9 cellular contexts compared by ENCODE assay signal in genomic region chr15:74653426-74654082, GRCh38. TPM values are rescaled to one million over a fixed set of nuclear protein-coding genes. Genes with fewer than 3 reads are reported as not detected.
DNase-seq lines count a peak whose midpoint lies in the region; ATAC-seq and TF ChIP-seq lines count a peak whose summit lies in the region.
"Had no signal": no experiment of that assay in that cellular context is flagged by ENCODE, and none has a peak within 500 bp of the region (broad histone marks: within the 10 kb centered on the region; RNA-seq: fewer than 3 reads in every experiment).

No MANE protein-coding gene starts in this region.

- 72 to 79% methylated on average over 7 of the region's 7 CpGs for WGBS in lung, 2 donors

- H3K27me3 ChIP-seq in lung (ENCODE audit: control insufficient read depth, insufficient read depth) = no peaks in the 10 kb centered on the region

- peaks cover 12 to 16% of the 10 kb centered on the region in 2 donors for H3K4me1 ChIP-seq in lung (ENCODE audit: control insufficient read depth in 2 of 2, insufficient read depth in 2 of 2, low read length in 2 of 2)

- DNase-seq in AG20443 (ENCODE audit: low spot score) = peak; percentile 91
- peak; percentile 55 for DNase-seq in choroid plexus epithelial cell (ENCODE audit: low read depth)
- DNase-seq in lung (ENCODE audit: low spot score) = peak; percentile 44
- no peak for DNase-seq in left lobe of liver (ENCODE audit: low spot score)
- no peak for DNase-seq in NCI-H187 (lab: John Stamatoyannopoulos, UW)
- DNase-seq: naive B cell had no signal

- TF ChIP-seq RAD21 in Ishikawa (IDR thresholded peaks at IDR 0.05; ENCODE audit: low read depth) = peak; percentile 13; the same call in 1 of the 2 replicates

- H3K27ac ChIP-seq in lung (ENCODE audit: low read depth in 1 of 2, low read length in 1 of 2) = no peak overlapping the region

- no peaks in the 10 kb centered on the region for H3K36me3 ChIP-seq in lung (ENCODE audit: control insufficient read depth in 2 of 2, insufficient read depth in 2 of 2, low read length in 2 of 2)

- H3K4me3 ChIP-seq in choroid plexus epithelial cell (ENCODE audit: low read depth, low read length) = no peak overlapping the region
- no peak overlapping the region for H3K4me3 ChIP-seq in lung

- H3K9me3 ChIP-seq in lung (ENCODE audit: control insufficient read depth in 2 of 2, insufficient read depth in 1 of 2, low read length in 1 of 2) = peaks cover 0 to 2% of the 10 kb centered on the region in 2 donors

- TF ChIP-seq EP300 in Ishikawa (IDR thresholded peaks at IDR 0.05; ENCODE audit: borderline replicate concordance) = peak; percentile 99

- TF ChIP-seq CTCF in choroid plexus epithelial cell (conservative IDR thresholded peaks at IDR 0.05; ENCODE audit: low read depth, low read length) (no peak), lung (IDR thresholded peaks at IDR 0.05; ENCODE audit: control extremely low read depth, extremely low read depth) (no peak)

- ATAC-seq in lung (ENCODE audit: insufficient read depth, low FRiP score) (no peak), HG02885 (IDR thresholded peaks at IDR 0.05; ENCODE audit: poor library complexity, unreplicated experiment) (no peak), left lobe of liver (no peak), GM18870 (IDR thresholded peaks at IDR 0.05; ENCODE audit: unreplicated experiment) (no peak)

TF ChIP-seq in Ishikawa, 13 proteins besides CTCF, POLR2A, EP300 and RAD21:
- TF ChIP-seq USF1 (IDR thresholded peaks at IDR 0.05) (peak; percentile 41; the same call in 1 of the 2 replicates), NFIC (IDR thresholded peaks at IDR 0.05) (peak; percentile 99), TAF1 (IDR thresholded peaks at IDR 0.05; ENCODE audit: low read depth) (no peak), CREB1 (IDR thresholded peaks at IDR 0.05; ENCODE audit: low read depth) (no peak), TEAD4 (IDR thresholded peaks at IDR 0.05) (peak; percentile 98), EGR1 (IDR thresholded peaks at IDR 0.05) (no peak), FOXM1 (IDR thresholded peaks at IDR 0.05; ENCODE audit: borderline replicate concordance, low read depth) (peak; percentile 98), ZBTB7A (IDR thresholded peaks at IDR 0.05; ENCODE audit: low read depth) (no peak), CEBPB (IDR thresholded peaks at IDR 0.05) (peak; percentile 46; the same call in 1 of the 2 replicates), YY1 (IDR thresholded peaks at IDR 0.05; ENCODE audit: low read depth) (peak; percentile 55; the same call in 1 of the 2 replicates), TCF12 (IDR thresholded peaks at IDR 0.05; ENCODE audit: low read depth) (peak; percentile 100), MAX (IDR thresholded peaks at IDR 0.05) (peak; percentile 71; the same call in 1 of the 2 replicates)
- TF ChIP-seq, protein P1, sequence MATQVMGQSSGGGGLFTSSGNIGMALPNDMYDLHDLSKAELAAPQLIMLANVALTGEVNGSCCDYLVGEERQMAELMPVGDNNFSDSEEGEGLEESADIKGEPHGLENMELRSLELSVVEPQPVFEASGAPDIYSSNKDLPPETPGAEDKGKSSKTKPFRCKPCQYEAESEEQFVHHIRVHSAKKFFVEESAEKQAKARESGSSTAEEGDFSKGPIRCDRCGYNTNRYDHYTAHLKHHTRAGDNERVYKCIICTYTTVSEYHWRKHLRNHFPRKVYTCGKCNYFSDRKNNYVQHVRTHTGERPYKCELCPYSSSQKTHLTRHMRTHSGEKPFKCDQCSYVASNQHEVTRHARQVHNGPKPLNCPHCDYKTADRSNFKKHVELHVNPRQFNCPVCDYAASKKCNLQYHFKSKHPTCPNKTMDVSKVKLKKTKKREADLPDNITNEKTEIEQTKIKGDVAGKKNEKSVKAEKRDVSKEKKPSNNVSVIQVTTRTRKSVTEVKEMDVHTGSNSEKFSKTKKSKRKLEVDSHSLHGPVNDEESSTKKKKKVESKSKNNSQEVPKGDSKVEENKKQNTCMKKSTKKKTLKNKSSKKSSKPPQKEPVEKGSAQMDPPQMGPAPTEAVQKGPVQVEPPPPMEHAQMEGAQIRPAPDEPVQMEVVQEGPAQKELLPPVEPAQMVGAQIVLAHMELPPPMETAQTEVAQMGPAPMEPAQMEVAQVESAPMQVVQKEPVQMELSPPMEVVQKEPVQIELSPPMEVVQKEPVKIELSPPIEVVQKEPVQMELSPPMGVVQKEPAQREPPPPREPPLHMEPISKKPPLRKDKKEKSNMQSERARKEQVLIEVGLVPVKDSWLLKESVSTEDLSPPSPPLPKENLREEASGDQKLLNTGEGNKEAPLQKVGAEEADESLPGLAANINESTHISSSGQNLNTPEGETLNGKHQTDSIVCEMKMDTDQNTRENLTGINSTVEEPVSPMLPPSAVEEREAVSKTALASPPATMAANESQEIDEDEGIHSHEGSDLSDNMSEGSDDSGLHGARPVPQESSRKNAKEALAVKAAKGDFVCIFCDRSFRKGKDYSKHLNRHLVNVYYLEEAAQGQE (IDR thresholded peaks at IDR 0.05; ENCODE audit: low read depth) = peak; percentile 29; the same call in 1 of the 2 replicates
TF ChIP-seq in Ishikawa: peak in this region for 9.

RNA-seq across cellular contexts. Expression of gene CLK3, which starts 37.9 kb away (rescaled TPM):
- total RNA-seq in lung (10 to 100 TPM; 65.9 to 70.4 TPM), left lobe of liver (32.3 TPM)
- polyA plus RNA-seq in lung = 10 to 100 TPM; 56.1 to 63.3 TPM

RNA-seq across cellular contexts. Expression of gene EDC3, which starts 42.3 kb away (rescaled TPM):
- total RNA-seq in lung = 10 to 100 TPM; 27.1 to 31.9 TPM
- polyA plus RNA-seq in lung = 10 to 100 TPM; 15.3 to 17.0 TPM
- 13.4 TPM for total RNA-seq in left lobe of liver

Comparison
In these comparisons a context has a peak if more than half of its experiments do, and no peak if none do; other contexts are left out.
1. DNase-seq: peak in AG20443 (single experiment), choroid plexus epithelial cell (single experiment) and lung (single experiment); none in left lobe of liver (single experiment) and NCI-H187 (0 of 2).